8 cellular contexts compared by ENCODE assay signal in genomic region chr11:108028822-108029441, GRCh38. TPM values are rescaled to one million over a fixed set of nuclear protein-coding genes. Genes with fewer than 3 reads are reported as not detected.
DNase-seq lines count a peak whose midpoint lies in the region; ATAC-seq, FAIRE-seq and TF ChIP-seq lines count a peak whose summit lies in the region.
"Not testable (repeated sequence)": the region's sequence is repeated elsewhere in the genome, so short reads cannot be mapped to it uniquely, and the experiment has no call there.

No MANE protein-coding gene starts in this region.

- not testable (repeated sequence) for H3K4me3 Mint-ChIP-seq in GM23338; T-helper 17 cell; activated CD4-positive, alpha-beta T cell treated with anti-CD3 and anti-CD28 coated beads for 36 hours; effector memory CD8-positive, alpha-beta T cell; natural killer cell

- not testable (repeated sequence) for TF ChIP-seq RAD21 in K562 (CRISPR knock-in tag; conservative IDR thresholded peaks at IDR 0.05 in 1 of 2, IDR thresholded peaks at IDR 0.05 in 1 of 2)

- H3K14ac ChIP-seq in trophoblast cell (ENCODE audit: low read length) = not testable (repeated sequence)

- intact Hi-C loops in activated CD4-positive, alpha-beta T cell treated with anti-CD3 and anti-CD28 coated beads for 36 hours (cut with DNase I, micrococcal nuclease); K562 (cut with micrococcal nuclease); natural killer cell (cut with micrococcal nuclease): not testable (repeated sequence)

- not testable (repeated sequence) for DNase-seq in GM23338 (ENCODE audit: low spot score); T-helper 17 cell; activated CD4-positive, alpha-beta T cell treated with anti-CD3 and anti-CD28 coated beads for 36 hours; K562 (ENCODE audit: extremely low read depth in 1 of 4, low spot score in 3 of 4); effector memory CD8-positive, alpha-beta T cell; natural killer cell; trophoblast cell

- 8% methylated on average over 2 of the region's 2 CpGs for WGBS in K562 (ENCODE audit: insufficient coverage, low coverage, missing lambda C conversion rate)
- WGBS in trophoblast cell (ENCODE audit: extremely low coverage, insufficient coverage, insufficient read length) = no CpG with 5 or more reads among the region's 2 CpGs

- H4K20me1 ChIP-seq in GM23338 (replicated peaks; ENCODE audit: insufficient read depth) = peaks cover 28% of the 10 kb centered on the region
- not testable (repeated sequence) for H4K20me1 ChIP-seq in K562 (replicated peaks; ENCODE audit: control insufficient read depth, insufficient read depth, low read length)

- peaks cover 92% of the 10 kb centered on the region for H3K79me2 ChIP-seq in GM23338 (replicated peaks; ENCODE audit: insufficient read depth)
- H3K79me2 ChIP-seq in K562 (ENCODE audit: control insufficient read depth, insufficient read depth, low read length) = peaks cover 99% of the 10 kb centered on the region
- H3K79me2 ChIP-seq in trophoblast cell (ENCODE audit: control insufficient read depth, insufficient read depth, low read length, poor library complexity) = not testable (repeated sequence)

- H3K4me1 ChIP-seq in GM23338 (ENCODE audit: insufficient read depth); HUES48 (ENCODE audit: control insufficient read depth, insufficient read depth, low read length); trophoblast cell (ENCODE audit: control insufficient read depth in 1 of 2, insufficient read depth in 2 of 2, low read length in 2 of 2): not testable (repeated sequence)
- peaks cover 4 to 15% of the 10 kb centered on the region in 2 experiments; a peak in 2 of 5 replicates for H3K4me1 ChIP-seq in K562 (replicated peaks in 1 of 2; ENCODE audit: control insufficient read depth in 2 of 2, insufficient read depth in 2 of 2, low read length in 2 of 2)

- in situ Hi-C loops in K562 (cut with MboI) = not testable (repeated sequence)

- not testable (repeated sequence) for H4K91ac ChIP-seq in trophoblast cell (ENCODE audit: low read depth, low read length)

- TF ChIP-seq EP300 in K562 (IDR thresholded peaks at IDR 0.05; ENCODE audit: low read length) = not testable (repeated sequence)

- H2BK12ac ChIP-seq in trophoblast cell (ENCODE audit: low read length) = not testable (repeated sequence)

- BruUV-seq in K562 (replicated peaks; lab: Mats Ljungman, UMichigan) = not testable (repeated sequence)

- not testable (repeated sequence) for H4K8ac ChIP-seq in trophoblast cell (ENCODE audit: low read depth, low read length)

- TF ChIP-seq CTCF in GM23338 (conservative IDR thresholded peaks at IDR 0.05; ENCODE audit: low read depth in 2 of 2); K562 (IDR thresholded peaks at IDR 0.05 in 2 of 3, conservative IDR thresholded peaks at IDR 0.05 in 1 of 3; ENCODE audit: insufficient read depth in 2 of 3, low read depth in 1 of 3, low read length in 3 of 3); natural killer cell (IDR thresholded peaks at IDR 0.05): not testable (repeated sequence)

- H2BK5ac ChIP-seq in trophoblast cell (ENCODE audit: low read depth, low read length, poor library complexity) = not testable (repeated sequence)

- not testable (repeated sequence) for TF ChIP-seq POLR2A in K562 (conservative IDR thresholded peaks at IDR 0.05)

- not testable (repeated sequence) for H3K27ac Mint-ChIP-seq in GM23338
- peak overlapping the region; percentile 34 for H3K27ac Mint-ChIP-seq in T-helper 17 cell
- H3K27ac Mint-ChIP-seq in activated CD4-positive, alpha-beta T cell treated with anti-CD3 and anti-CD28 coated beads for 36 hours = peak overlapping the region; percentile 40
- H3K27ac Mint-ChIP-seq in effector memory CD8-positive, alpha-beta T cell = peak overlapping the region; percentile 39 to 47
- peak overlapping the region; percentile 21 to 60 for H3K27ac Mint-ChIP-seq in natural killer cell

- H3K36me3 Mint-ChIP-seq in GM23338 (ENCODE audit: low read depth) = peaks cover 13% of the 10 kb centered on the region; the same call in 2 of the 3 replicates
- not testable (repeated sequence) for H3K36me3 Mint-ChIP-seq in T-helper 17 cell (ENCODE audit: low read depth); natural killer cell
- H3K36me3 Mint-ChIP-seq in activated CD4-positive, alpha-beta T cell treated with anti-CD3 and anti-CD28 coated beads for 36 hours (ENCODE audit: low read depth) = peaks cover 36% of the 10 kb centered on the region
- H3K36me3 Mint-ChIP-seq in effector memory CD8-positive, alpha-beta T cell (ENCODE audit: insufficient read depth) = peaks cover 11% of the 10 kb centered on the region

- not testable (repeated sequence) for H3K23ac ChIP-seq in trophoblast cell (ENCODE audit: low read length)

- peak; percentile 91 for ATAC-seq in GM23338
- not testable (repeated sequence) for ATAC-seq in T-helper 17 cell; activated CD4-positive, alpha-beta T cell treated with anti-CD3 and anti-CD28 coated beads for 36 hours; effector memory CD8-positive, alpha-beta T cell (replicated peaks); natural killer cell
- ATAC-seq in K562 = peak; percentile 46

- not testable (repeated sequence) for H2AK5ac ChIP-seq in trophoblast cell (ENCODE audit: low read length)

- not testable (repeated sequence) for H3F3A ChIP-seq in GM23338 (replicated peaks; ENCODE audit: low read depth)

- peak overlapping the region; percentile 75 for H3K4ac ChIP-seq in trophoblast cell (ENCODE audit: low read depth, low read length)

- H2BK120ac ChIP-seq in trophoblast cell (ENCODE audit: insufficient read depth, low read length, poor library complexity) = not testable (repeated sequence)

- peak; percentile 59 for FAIRE-seq in K562 (lab: Jason Lieb, UNC)

- H3K27ac ChIP-seq in GM23338 (ENCODE audit: low read depth); K562 (ENCODE audit: extremely low read depth, low read depth, low read length); trophoblast cell (ENCODE audit: low read depth, low read length): not testable (repeated sequence)
- H3K27ac ChIP-seq in HUES48 (ENCODE audit: low read depth, low read length) = peak overlapping the region; percentile 46

- POLR2A ChIA-PET in activated CD4-positive, alpha-beta T cell treated with anti-CD3 and anti-CD28 coated beads for 36 hours (lab: Charles Lee) = not testable (repeated sequence)
- POLR2A ChIA-PET in K562 (lab: Yijun Ruan, JAX) = interaction anchor here (1.1 to 1.4 kb wide), 3 partner anchors 8 to 17 kb away, joined by 3 read pairs; no protein-coding TSS in a partner anchor

- not testable (repeated sequence) for H3K36me3 ChIP-seq in GM23338 (ENCODE audit: insufficient read depth); HUES48 (ENCODE audit: control insufficient read depth, insufficient read depth, low read length); trophoblast cell (ENCODE audit: control insufficient read depth in 1 of 2, insufficient read depth in 2 of 2, low read length in 2 of 2)
- H3K36me3 ChIP-seq in K562 (ENCODE audit: control insufficient read depth, insufficient read depth, low read length) = peaks cover 24% of the 10 kb centered on the region; the same call in 2 of the 3 replicates

- not testable (repeated sequence) for H2AFZ ChIP-seq in GM23338; K562 (ENCODE audit: low read depth, low read length); trophoblast cell (ENCODE audit: insufficient read depth, low read length, poor library complexity)

- H3K4me3 ChIP-seq in GM23338; HUES48 (ENCODE audit: low read depth, low read length); K562; trophoblast cell (ENCODE audit: low read depth, low read length): not testable (repeated sequence)

- H3K9me3 ChIP-seq in HUES48 (ENCODE audit: control insufficient read depth, insufficient read depth, low read length); T-helper 17 cell (ENCODE audit: control insufficient read depth, low read length, poor library complexity, severe bottlenecking); K562 (replicated peaks; ENCODE audit: control insufficient read depth, insufficient read depth, low read depth, low read length); trophoblast cell (ENCODE audit: insufficient read depth, low read depth, low read length): not testable (repeated sequence)

- H3K27me3 ChIP-seq in GM23338 (ENCODE audit: insufficient read depth); HUES48 (ENCODE audit: control insufficient read depth, insufficient read depth, low read length); K562 (ENCODE audit: control insufficient read depth in 2 of 2, insufficient read depth in 2 of 2, low read length in 2 of 2); trophoblast cell (ENCODE audit: insufficient read depth, low read length): not testable (repeated sequence)

- not testable (repeated sequence) for H3K27me3 Mint-ChIP-seq in GM23338 (ENCODE audit: insufficient read depth, low read depth, poor library complexity); T-helper 17 cell; activated CD4-positive, alpha-beta T cell treated with anti-CD3 and anti-CD28 coated beads for 36 hours; effector memory CD8-positive, alpha-beta T cell; natural killer cell (ENCODE audit: low read depth in 2 of 2)

- H3K4me1 Mint-ChIP-seq in GM23338 = not testable (repeated sequence)
- H3K4me1 Mint-ChIP-seq in T-helper 17 cell = peaks cover 37% of the 10 kb centered on the region
- H3K4me1 Mint-ChIP-seq in activated CD4-positive, alpha-beta T cell treated with anti-CD3 and anti-CD28 coated beads for 36 hours = peaks cover 53% of the 10 kb centered on the region
- H3K4me1 Mint-ChIP-seq in effector memory CD8-positive, alpha-beta T cell (ENCODE audit: low read depth in 2 of 2) = peaks cover 41 to 57% of the 10 kb centered on the region in 2 donors
- H3K4me1 Mint-ChIP-seq in natural killer cell = peaks cover 61% of the 10 kb centered on the region in 2 donors

- H3K9me1 ChIP-seq in K562 (ENCODE audit: control insufficient read depth, insufficient read depth, low read length) = not testable (repeated sequence)

- not testable (repeated sequence) for H3K18ac ChIP-seq in trophoblast cell (ENCODE audit: low read length)

- not testable (repeated sequence) for H3K9ac ChIP-seq in HUES48 (ENCODE audit: low read depth, low read length); K562 (ENCODE audit: insufficient read depth in 1 of 2, low read depth in 2 of 2, low read length in 2 of 2); trophoblast cell (ENCODE audit: low read length)

- not testable (repeated sequence) for H3K9me2 ChIP-seq in GM23338 (ENCODE audit: insufficient read depth)

- H3K4me2 ChIP-seq in GM23338; trophoblast cell (ENCODE audit: low read length): not testable (repeated sequence)
- peak overlapping the region; percentile 7; the same call in 1 of the 2 replicates for H3K4me2 ChIP-seq in K562 (ENCODE audit: insufficient read depth, low read length)

- H3K9me3 Mint-ChIP-seq in GM23338; activated CD4-positive, alpha-beta T cell treated with anti-CD3 and anti-CD28 coated beads for 36 hours (ENCODE audit: low read depth); effector memory CD8-positive, alpha-beta T cell; natural killer cell: not testable (repeated sequence)

- not testable (repeated sequence) for H4K12ac ChIP-seq in trophoblast cell (ENCODE audit: low read depth, low read length)

- CTCF ChIA-PET in activated CD4-positive, alpha-beta T cell treated with anti-CD3 and anti-CD28 coated beads for 36 hours (lab: Charles Lee) = interaction anchor here (1.0 kb wide), 1 partner anchor 20 kb away, joined by 7 read pairs; the partner anchor contains the start of gene CUL5
- CTCF ChIA-PET in K562 (lab: Yijun Ruan, JAX; ENCODE audit: low intra/inter-chr PET ratio) = not testable (repeated sequence)

- not testable (repeated sequence) for H3K79me1 ChIP-seq in trophoblast cell (ENCODE audit: low read length)

RNA-seq across cellular contexts. Expression of gene CUL5, which starts 20.2 kb away (rescaled TPM):
- 23.2 and 26.0 TPM in 2 replicates for total RNA-seq in GM23338 (2014; rRNA removed; shearing (Covaris generic))
- polyA plus RNA-seq in GM23338 (2016; fragmentation: Nextera tagmentation; extraction: Ambion mirVana) (31.5 and 40.9 TPM in 2 replicates), K562 (2011; rRNA removed) (17.5 and 23.8 TPM in 2 replicates), K562 (2014; fragmentation: Illumina TruSeq; extraction: Trizol) (20.5 and 22.5 TPM in 2 replicates), K562 (2014; fragmentation: Nextera tagmentation; extraction: Ambion mirVana) (10 to 100 TPM; 14.3 to 16.3 TPM), K562 (2014; rRNA removed) (15.3 and 17.5 TPM in 2 replicates)
- total RNA-seq in T-helper 17 cell (10 to 100 TPM; 37.8 to 59.9 TPM), K562 (2014; rRNA removed) (23.0 and 27.3 TPM in 2 replicates), K562 (2014; rRNA removed; fragmentation: Illumina TruSeq; extraction: Trizol) (38.0 and 44.8 TPM in 2 replicates), K562 (2015; rRNA removed; fragmentation: Illumina TruSeq; extraction: Trizol) (29.4 and 34.1 TPM in 2 replicates), K562 (2021) (44.9 and 45.9 TPM in 2 replicates), natural killer cell (10 to 100 TPM; 59.1 to 68.3 (median 60.2) TPM)
- total RNA-seq in activated CD4-positive, alpha-beta T cell treated with anti-CD3 and anti-CD28 coated beads for 36 hours = 10 to 100 TPM; 19.7 to 34.4 TPM
- total RNA-seq in K562 (2011; cell fraction: chromatin; rRNA removed; ENCODE audit: low replicate concordance) = 60.0 and 93.3 TPM in 2 replicates
- total RNA-seq in K562 (2011; cell fraction: nucleolus; rRNA removed) = 39.0 and 42.5 TPM in 2 replicates
- total RNA-seq in K562 (2011; cell fraction: nucleoplasm; rRNA removed) = 33.6 and 40.0 TPM in 2 replicates
- polyA plus RNA-seq in K562 (2011; cell fraction: cytosol; rRNA removed) = 13.7 and 13.8 TPM in 2 replicates
- 17.2 and 22.7 TPM in 2 replicates for polyA plus RNA-seq in K562 (2011; cell fraction: nucleus; rRNA removed)
- polyA plus RNA-seq in K562 (2012) = 10.4 and 17.8 TPM in 2 replicates
- polyA minus RNA-seq in K562 (2011; rRNA and poly(A)+ RNA removed) = 44.5 and 51.7 TPM in 2 replicates
- 24.9 and 25.1 TPM in 2 replicates for polyA minus RNA-seq in K562 (2011; cell fraction: cytosol; rRNA and poly(A)+ RNA removed)
- 42.4 and 67.8 TPM in 2 replicates for polyA minus RNA-seq in K562 (2011; cell fraction: nucleus; rRNA and poly(A)+ RNA removed)
- polyA plus RNA-seq in trophoblast cell (2013) = 18.2 and 18.5 TPM in 2 replicates
